ENCODE assay signal across 8 cellular contexts in genomic region chr15:69410290-69410874, GRCh38. TPM values are rescaled to one million over a fixed set of nuclear protein-coding genes. Genes with fewer than 3 reads are reported as not detected.
DNase-seq lines count a peak whose midpoint lies in the region; ATAC-seq and TF ChIP-seq lines count a peak whose summit lies in the region.

No MANE protein-coding gene starts in this region.

- no peaks in the 10 kb centered on the region for H3K36me3 Mint-ChIP-seq in T-helper 17 cell (ENCODE audit: low read depth)

- TF ChIP-seq POLR2A in spleen (IDR thresholded peaks at IDR 0.05), result no peak

- no peaks in the 10 kb centered on the region for H3K9me3 ChIP-seq in spleen
- no peaks in the 10 kb centered on the region for H3K9me3 ChIP-seq in T-helper 17 cell (ENCODE audit: control insufficient read depth, low read length, poor library complexity, severe bottlenecking)

- peak; percentile 13 for DNase-seq in stimulated activated CD4-positive, alpha-beta T cell treated with anti-CD3 and anti-CD28 coated beads, Interleukin-12 subunit alpha, Interleukin-12 subunit beta, amount 100 ng/mL, for 4 hours
- no peak for DNase-seq in stimulated activated CD4-positive, alpha-beta T cell treated with anti-CD3 and anti-CD28 coated beads, Interleukin-2, amount 100 ng/mL, for 48 hours
- peak; percentile 78 for DNase-seq in NCI-H460 (ENCODE audit: extremely low read depth, low read depth)
- peak; percentile 44 for DNase-seq in choroid plexus epithelial cell (ENCODE audit: low read depth)
- peak; percentile 51 for DNase-seq in spleen
- DNase-seq in T-helper 17 cell, result no peak
- no peak for DNase-seq in retina

- peaks cover 12% of the 10 kb centered on the region for H3K4me1 Mint-ChIP-seq in T-helper 17 cell

- H3K4me3 ChIP-seq in choroid plexus epithelial cell (ENCODE audit: low read depth, low read length) (no peak overlapping the region), spleen (no peak overlapping the region)

- no peak overlapping the region for H3K27ac ChIP-seq in spleen

- ATAC-seq in HG02759 (IDR thresholded peaks at IDR 0.05; ENCODE audit: unreplicated experiment) (no peak), T-helper 17 cell (no peak)

- H3K36me3 ChIP-seq in spleen, result no peaks in the 10 kb centered on the region

- H3K27me3 ChIP-seq in spleen (replicated peaks in 1 of 7), result peaks cover 0 to 8% (median 0%) of the 10 kb centered on the region in 7 donors

- 49 to 62% (median 57%) methylated on average over 9 of the region's 9 CpGs for WGBS in spleen, 5 donors

- no peak overlapping the region for H3K27ac Mint-ChIP-seq in T-helper 17 cell

- TF ChIP-seq CTCF in choroid plexus epithelial cell (conservative IDR thresholded peaks at IDR 0.05; ENCODE audit: low read depth, low read length), result peak; percentile 37
- TF ChIP-seq CTCF in spleen (IDR thresholded peaks at IDR 0.05 in 8 of 11, conservative IDR thresholded peaks at IDR 0.05 in 3 of 11), result no peak

- no peak overlapping the region for H3K4me3 Mint-ChIP-seq in T-helper 17 cell

- H3K4me1 ChIP-seq in spleen, result peaks cover 0 to 22% (median 16%) of the 10 kb centered on the region in 6 donors

- intact Hi-C loops in spleen (cut with DNase I; ENCODE audit: low total_unique reads), result no loop called here

- peaks cover 11% of the 10 kb centered on the region for H3K27me3 Mint-ChIP-seq in T-helper 17 cell

RNA-seq across cellular contexts. Expression of gene KIF23, which starts 3.8 kb away (rescaled TPM):
- 54.1 and 60.9 TPM in 2 replicates for total RNA-seq in NCI-H460 (2014; rRNA removed; shearing (Covaris generic))
- polyA plus RNA-seq in NCI-H460 (2014; cell fraction: nucleus; rRNA removed), result 158 and 169 TPM in 2 replicates
- 1 to 10 TPM; 1.6 to 9.2 (median 6.5) TPM for total RNA-seq in spleen
- 1 to 10 TPM in 2 of 3 donors, under 1 TPM in 1; 0.89 to 3.1 (median 2.4) TPM for polyA plus RNA-seq in spleen
- total RNA-seq in T-helper 17 cell, result 1 to 10 TPM; 1.6 to 4.3 TPM

RNA-seq across cellular contexts. Expression of gene RPLP1, which starts 42.2 kb away (rescaled TPM):
- 496 and 511 TPM in 2 replicates for total RNA-seq in NCI-H460 (2014; rRNA removed; shearing (Covaris generic))
- polyA plus RNA-seq in NCI-H460 (2014; cell fraction: nucleus; rRNA removed), result 1,233 and 1,775 TPM in 2 replicates
- total RNA-seq in spleen (1,000 to 10,000 TPM in 4 of 7 donors, 100 to 1,000 TPM in 3; 439 to 1,791 (median 1,406) TPM), T-helper 17 cell (1,000 to 10,000 TPM; 2,488 to 2,685 TPM)
- polyA plus RNA-seq in spleen, result 1,000 to 10,000 TPM; 3,122 to 3,995 (median 3,688) TPM

Comparison
In these comparisons a context has a peak if more than half of its experiments do, and no peak if none do; other contexts are left out.
1. DNase-seq: peak in stimulated activated CD4-positive, alpha-beta T cell treated with anti-CD3 and anti-CD28 coated beads, Interleukin-12 subunit alpha, Interleukin-12 subunit beta, amount 100 ng/mL, for 4 hours (single experiment), NCI-H460 (single experiment), choroid plexus epithelial cell (single experiment) and spleen (single experiment); none in stimulated activated CD4-positive, alpha-beta T cell treated with anti-CD3 and anti-CD28 coated beads, Interleukin-2, amount 100 ng/mL, for 48 hours (0 of 2), T-helper 17 cell (0 of 3) and retina (single experiment).